16 cellular contexts compared by ENCODE assay signal in the genomic region with DNA sequence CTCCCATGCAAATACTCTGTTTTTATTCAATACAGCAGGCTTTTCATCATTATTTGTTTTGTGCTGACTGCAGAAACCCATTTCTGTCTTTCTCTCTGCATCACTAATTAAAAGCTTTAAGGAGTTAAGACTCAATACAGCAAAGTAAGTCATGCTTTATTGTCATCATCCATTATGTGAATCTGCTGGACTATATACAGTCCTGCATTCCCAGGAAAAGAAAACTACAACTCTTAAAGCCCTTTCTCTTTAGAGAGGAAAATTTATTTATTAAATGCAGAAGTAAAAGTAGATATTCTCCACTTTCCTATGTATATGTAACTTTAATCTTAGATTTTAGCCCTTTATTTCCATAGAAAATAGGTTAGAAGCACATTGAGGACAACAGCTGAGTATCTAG.
DNase-seq lines count a peak whose midpoint lies in the region; ATAC-seq, FAIRE-seq and TF ChIP-seq lines count a peak whose summit lies in the region.
"Had no signal": no experiment of that assay in that cellular context is flagged by ENCODE, and none has a peak within 500 bp of the region (broad histone marks: within the 10 kb centered on the region; RNA-seq: fewer than 3 reads in every experiment).

No MANE protein-coding gene starts in this region.

- no TSS peak for BruUV-seq in endothelial cell of umbilical vein (replicated peaks; lab: Mats Ljungman, UMichigan)

- no peaks in the 10 kb centered on the region for H3K9me1 ChIP-seq in endothelial cell of umbilical vein (replicated peaks; ENCODE audit: control insufficient read depth, extremely low read depth, insufficient read depth, low read length)

- H4K20me1 ChIP-seq in endothelial cell of umbilical vein (replicated peaks; ENCODE audit: control insufficient read depth, extremely low read depth, insufficient read depth, low read length) = no peaks in the 10 kb centered on the region
- H4K20me1 ChIP-seq: BLaER1 treated with 17β-estradiol and CSF1 and Interleukin-3, amounts not matched to agents 10 nM and 100 nM had no signal

- no peak overlapping the region for H3K4me3 Mint-ChIP-seq in activated T-cell treated with anti-CD3 and anti-CD28 coated beads, Interleukin-2, amount 50 U/mL, for 4 hours
- H3K4me3 Mint-ChIP-seq: CD4-positive, CD25-positive, alpha-beta regulatory T cell; GM23338 had no signal

- H2AFZ ChIP-seq in ACC112 (ENCODE audit: low read length, unreplicated experiment) = no peak overlapping the region
- no peak overlapping the region for H2AFZ ChIP-seq in endothelial cell of umbilical vein (ENCODE audit: low read depth, low read length)
- H2AFZ ChIP-seq: GM23338 had no signal

- peaks cover 6% of the 10 kb centered on the region for H3K4me1 Mint-ChIP-seq in activated T-cell treated with anti-CD3 and anti-CD28 coated beads, Interleukin-2, amount 50 U/mL, for 4 hours (ENCODE audit: low read depth)
- H3K4me1 Mint-ChIP-seq: CD4-positive, CD25-positive, alpha-beta regulatory T cell had no signal

- no peak overlapping the region for H3K4me2 ChIP-seq in endothelial cell of umbilical vein (ENCODE audit: insufficient read depth, low read length)
- H3K4me2 ChIP-seq: BLaER1 treated with 17β-estradiol and CSF1 and Interleukin-3, amounts not matched to agents 10 nM and 100 nM; GM23338 had no signal

- H3K27me3 Mint-ChIP-seq in activated T-cell treated with anti-CD3 and anti-CD28 coated beads, Interleukin-2, amount 50 U/mL, for 4 hours (ENCODE audit: low read depth) = no peaks in the 10 kb centered on the region

- no peaks in the 10 kb centered on the region for H3K36me3 Mint-ChIP-seq in activated T-cell treated with anti-CD3 and anti-CD28 coated beads, Interleukin-2, amount 50 U/mL, for 4 hours (ENCODE audit: insufficient read depth)
- H3K36me3 Mint-ChIP-seq: CD4-positive, CD25-positive, alpha-beta regulatory T cell had no signal

- ATAC-seq in activated T-cell treated with anti-CD3 and anti-CD28 coated beads, Interleukin-2, amount 50 U/mL, for 4 hours = no peak
- ATAC-seq: GM23338 had no signal

- FAIRE-seq in endothelial cell of umbilical vein (lab: Jason Lieb, UNC) = no peak

- H3K9ac ChIP-seq in endothelial cell of umbilical vein (replicated peaks; ENCODE audit: extremely low read depth, insufficient read depth, low read length) = no peak overlapping the region
- H3K9ac ChIP-seq: BLaER1 treated with 17β-estradiol and CSF1 and Interleukin-3, amounts not matched to agents 10 nM and 100 nM had no signal

- dilution Hi-C loops in endothelial cell of umbilical vein (cut with MboI; ENCODE audit: extremely low pct_ligation_motif_present, low sequenced_read_pairs) = no loop called here

- H3K27ac ChIP-seq in ACC112 (ENCODE audit: low read depth, low read length) = peak overlapping the region; percentile 54
- no peak overlapping the region for H3K27ac ChIP-seq in endothelial cell of umbilical vein (ENCODE audit: insufficient read depth, low read depth, low read length)
- H3K27ac ChIP-seq: 22Rv1; BLaER1 treated with 17β-estradiol and CSF1 and Interleukin-3, amounts not matched to agents 10 nM and 100 nM; HL-60 had no signal

- no peaks in the 10 kb centered on the region for H3K79me2 ChIP-seq in ACC112 (ENCODE audit: control insufficient read depth, insufficient read depth, low read length, unreplicated experiment)
- no peaks in the 10 kb centered on the region for H3K79me2 ChIP-seq in endothelial cell of umbilical vein (ENCODE audit: control insufficient read depth, insufficient read depth, low read length)

- DNase-seq in RKO (ENCODE audit: low spot score) (peak; percentile 46), endothelial cell of umbilical vein (ENCODE audit: low read depth, low spot score) (peak; percentile 11), fibroblast of the aortic adventitia (ENCODE audit: low read depth) (peak; percentile 20), HCEC 1CT (no peak)
- DNase-seq in stimulated activated naive CD4-positive, alpha-beta T cell (lab: John Stamatoyannopoulos, UW) = no peak
- no peak for DNase-seq in activated T-cell treated with anti-CD3 and anti-CD28 coated beads, Interleukin-2, amount 50 U/mL, for 4 hours
- DNase-seq: Calu3; CD4-positive, CD25-positive, alpha-beta regulatory T cell; DMS 273 treated with DMSO at 0.1 percent for 48 hours; H7; KBM-7 had no signal

- H3K4me1 ChIP-seq in ACC112 (ENCODE audit: control insufficient read depth, insufficient read depth, low read length, unreplicated experiment) (peaks cover 8% of the 10 kb centered on the region), endothelial cell of umbilical vein (ENCODE audit: control insufficient read depth, extremely low read depth, insufficient read depth, low read length) (no peaks in the 10 kb centered on the region)

- H3K27me3 ChIP-seq in ACC112 (ENCODE audit: insufficient read depth, low read length) = no peaks in the 10 kb centered on the region
- H3K27me3 ChIP-seq in endothelial cell of umbilical vein (ENCODE audit: control insufficient read depth in 2 of 2, insufficient read depth in 2 of 2, low read length in 2 of 2) = no peaks in the 10 kb centered on the region
- H3K27me3 ChIP-seq: BLaER1 treated with 17β-estradiol and CSF1 and Interleukin-3, amounts not matched to agents 10 nM and 100 nM had no signal

- H3K4me3 ChIP-seq in ACC112 (ENCODE audit: low read depth, low read length) (no peak overlapping the region), endothelial cell of umbilical vein (replicated peaks in 1 of 3; ENCODE audit: insufficient read depth in 1 of 3, low read depth in 1 of 3, low read length in 3 of 3) (no peak overlapping the region), fibroblast of the aortic adventitia (ENCODE audit: low read depth, low read length) (no peak overlapping the region)
- H3K4me3 ChIP-seq: BLaER1 treated with 17β-estradiol and CSF1 and Interleukin-3, amounts not matched to agents 10 nM and 100 nM; GM23338 had no signal

- no peaks in the 10 kb centered on the region for H3K36me3 ChIP-seq in ACC112 (ENCODE audit: insufficient read depth, low read length)
- H3K36me3 ChIP-seq in endothelial cell of umbilical vein (ENCODE audit: control insufficient read depth in 2 of 2, extremely low read depth in 1 of 2, insufficient read depth in 2 of 2, low read length in 2 of 2) = no peaks in the 10 kb centered on the region
- H3K36me3 ChIP-seq: BLaER1 treated with 17β-estradiol and CSF1 and Interleukin-3, amounts not matched to agents 10 nM and 100 nM had no signal

- POLR2A ChIA-PET in endothelial cell of umbilical vein (lab: Charles Lee) = no interaction called here

- no peaks in the 10 kb centered on the region for H3K9me3 Mint-ChIP-seq in activated T-cell treated with anti-CD3 and anti-CD28 coated beads, Interleukin-2, amount 50 U/mL, for 4 hours
- H3K9me3 Mint-ChIP-seq: CD4-positive, CD25-positive, alpha-beta regulatory T cell; GM23338 had no signal

- intact Hi-C loops in endothelial cell of umbilical vein (cut with micrococcal nuclease) = no loop called here

- TF ChIP-seq CTCF in endothelial cell of umbilical vein (IDR thresholded peaks at IDR 0.05; ENCODE audit: extremely low read depth in 1 of 2, insufficient read depth in 1 of 2, low read depth in 1 of 2, low read length in 2 of 2) = no peak
- no peak for TF ChIP-seq CTCF in fibroblast of the aortic adventitia (IDR thresholded peaks at IDR 0.05; ENCODE audit: insufficient read depth, low read length)

- TF ChIP-seq POLR2A in endothelial cell of umbilical vein (IDR thresholded peaks at IDR 0.05; ENCODE audit: low read depth, low read length) = no peak

- CTCF ChIA-PET in endothelial cell of umbilical vein (lab: Charles Lee) = interaction anchor here (1.3 kb wide), 1 partner anchor 533 kb away, joined by 4 read pairs; no protein-coding TSS in a partner anchor

- H3K9me3 ChIP-seq in endothelial cell of umbilical vein (replicated peaks; ENCODE audit: control insufficient read depth, insufficient read depth, low read length) = no peaks in the 10 kb centered on the region
- H3K9me3 ChIP-seq: BLaER1 treated with 17β-estradiol and CSF1 and Interleukin-3, amounts not matched to agents 10 nM and 100 nM had no signal

TF ChIP-seq in endothelial cell of umbilical vein, 7 proteins besides CTCF, POLR2A, EP300 and RAD21:
- TF ChIP-seq POLR2AphosphoS5 (IDR thresholded peaks at IDR 0.05; ENCODE audit: insufficient read depth, low read depth, low read length) (no peak), JUN (IDR thresholded peaks at IDR 0.05; ENCODE audit: borderline replicate concordance, insufficient read depth, insufficient read length, low read depth) (no peak), GATA2 (IDR thresholded peaks at IDR 0.05; ENCODE audit: insufficient read depth, insufficient read length, low read depth, low read length) (no peak), MYC (IDR thresholded peaks at IDR 0.05; ENCODE audit: low read depth, low read length) (no peak), FOS (IDR thresholded peaks at IDR 0.05; ENCODE audit: borderline replicate concordance, insufficient read depth, low read length) (no peak), EZH2 (IDR thresholded peaks at IDR 0.05; ENCODE audit: borderline replicate concordance, low read depth, low read length, severe bottlenecking) (no peak)
- TF ChIP-seq, protein P1, sequence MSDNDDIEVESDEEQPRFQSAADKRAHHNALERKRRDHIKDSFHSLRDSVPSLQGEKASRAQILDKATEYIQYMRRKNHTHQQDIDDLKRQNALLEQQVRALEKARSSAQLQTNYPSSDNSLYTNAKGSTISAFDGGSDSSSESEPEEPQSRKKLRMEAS (IDR thresholded peaks at IDR 0.05; ENCODE audit: insufficient read depth, insufficient read length) = no peak

Comparison
In these comparisons a context has a peak if more than half of its experiments do, and no peak if none do; other contexts are left out.
1. DNase-seq: peak in RKO (single experiment), endothelial cell of umbilical vein (single experiment) and fibroblast of the aortic adventitia (single experiment); none in stimulated activated naive CD4-positive, alpha-beta T cell (0 of 6), HCEC 1CT (single experiment) and activated T-cell treated with anti-CD3 and anti-CD28 coated beads, Interleukin-2, amount 50 U/mL, for 4 hours (single experiment).